Comparison of ENCODE assay signal across 8 cellular contexts in genomic region chr12:53046655-53047220, GRCh38. TPM values are rescaled to one million over a fixed set of nuclear protein-coding genes. Genes with fewer than 3 reads are reported as not detected.
DNase-seq lines count a peak whose midpoint lies in the region; ATAC-seq and TF ChIP-seq lines count a peak whose summit lies in the region.

No MANE protein-coding gene starts in this region.

- peaks cover 0 to 10% (median 4%) of the 10 kb centered on the region in 4 donors for H3K36me3 ChIP-seq in esophagus muscularis mucosa
- no peaks in the 10 kb centered on the region for H3K36me3 ChIP-seq in mucosa of stomach (ENCODE audit: control insufficient read depth, insufficient read depth, low read length)

- under 1% methylated on average over 32 of the region's 44 CpGs for WGBS in esophagus muscularis mucosa

- H3K9me3 ChIP-seq in esophagus muscularis mucosa (no peaks in the 10 kb centered on the region), mucosa of stomach (ENCODE audit: control insufficient read depth, low read length) (no peaks in the 10 kb centered on the region)

- peak; percentile 95 for TF ChIP-seq POLR2A in esophagus muscularis mucosa (IDR thresholded peaks at IDR 0.05; ENCODE audit: low read depth)

- peaks cover 54 to 87% (median 84%) of the 10 kb centered on the region in 4 donors for H3K4me1 ChIP-seq in esophagus muscularis mucosa
- peaks cover 72% of the 10 kb centered on the region for H3K4me1 ChIP-seq in mucosa of stomach (ENCODE audit: control insufficient read depth, insufficient read depth, low read length)

- TF ChIP-seq CTCF in esophagus muscularis mucosa (IDR thresholded peaks at IDR 0.05), result no peak

- peak; percentile 61 for DNase-seq in NCI-H1436 (lab: John Stamatoyannopoulos, UW)
- no peak for DNase-seq in NCI-H1436 treated with DMSO at 0.1 percent for 48 hours (lab: John Stamatoyannopoulos, UW)
- peak; percentile 68 for DNase-seq in NCI-H2171 (lab: John Stamatoyannopoulos, UW)
- DNase-seq in activated CD8-positive, alpha-beta memory T cell treated with anti-CD3 and anti-CD28 coated beads, Interleukin-2, amount 10 ng/mL, durations not matched to agents 7 days and 5 days, result peak; percentile 67
- peak; percentile 98 for DNase-seq in esophagus muscularis mucosa (ENCODE audit: extremely low spot score)
- peak; percentile 51 to 62 for DNase-seq in stimulated activated naive CD8-positive, alpha-beta T cell treated with anti-CD3 and anti-CD28 coated beads, Interleukin-15, amount 100 ng/mL, for 72 hours

- H3K27ac Mint-ChIP-seq in activated CD8-positive, alpha-beta memory T cell treated with anti-CD3 and anti-CD28 coated beads, Interleukin-2, amount 10 ng/mL, durations not matched to agents 7 days and 5 days, result peak overlapping the region; percentile 60
- H3K27ac Mint-ChIP-seq in stimulated activated naive CD8-positive, alpha-beta T cell treated with anti-CD3 and anti-CD28 coated beads, Interleukin-15, amount 100 ng/mL, for 72 hours, result peak overlapping the region; percentile 37 to 95

- peaks cover 11% of the 10 kb centered on the region for H3K27me3 Mint-ChIP-seq in activated CD8-positive, alpha-beta memory T cell treated with anti-CD3 and anti-CD28 coated beads, Interleukin-2, amount 10 ng/mL, durations not matched to agents 7 days and 5 days
- H3K27me3 Mint-ChIP-seq in stimulated activated naive CD8-positive, alpha-beta T cell treated with anti-CD3 and anti-CD28 coated beads, Interleukin-15, amount 100 ng/mL, for 72 hours, result peaks cover 26% of the 10 kb centered on the region

- H3K27me3 ChIP-seq in esophagus muscularis mucosa (no peaks in the 10 kb centered on the region), mucosa of stomach (ENCODE audit: control insufficient read depth, insufficient read depth, low read length) (no peaks in the 10 kb centered on the region)

- intact Hi-C loops in esophagus muscularis mucosa (cut with DNase I), result no loop called here

- CTCF ChIA-PET in activated CD8-positive, alpha-beta memory T cell treated with anti-CD3 and anti-CD28 coated beads, Interleukin-2, amount 10 ng/mL, durations not matched to agents 7 days and 5 days (lab: Charles Lee), result interaction anchor here (0.5 to 13.7 kb wide), 14 partner anchors 8 to 526 kb away, joined by 3 to 153 read pairs (median 4); partner anchors contain the start of genes AAAS, IGFBP6, SOAT2 and SPRYD3

- H3K27ac ChIP-seq in esophagus muscularis mucosa (replicated peaks in 1 of 4), result peak overlapping the region; percentile 98 to 99 (median 99)

- peak overlapping the region; percentile 83 for H3K4me3 Mint-ChIP-seq in activated CD8-positive, alpha-beta memory T cell treated with anti-CD3 and anti-CD28 coated beads, Interleukin-2, amount 10 ng/mL, durations not matched to agents 7 days and 5 days
- H3K4me3 Mint-ChIP-seq in stimulated activated naive CD8-positive, alpha-beta T cell treated with anti-CD3 and anti-CD28 coated beads, Interleukin-15, amount 100 ng/mL, for 72 hours, result peak overlapping the region; percentile 96 to 99

- ATAC-seq in HG02642 (IDR thresholded peaks at IDR 0.05; ENCODE audit: poor library complexity, unreplicated experiment), result peak; percentile 24
- peak; percentile 48 for ATAC-seq in activated CD8-positive, alpha-beta memory T cell treated with anti-CD3 and anti-CD28 coated beads, Interleukin-2, amount 10 ng/mL, durations not matched to agents 7 days and 5 days
- ATAC-seq in stimulated activated naive CD8-positive, alpha-beta T cell treated with anti-CD3 and anti-CD28 coated beads, Interleukin-15, amount 100 ng/mL, for 72 hours, result peak; percentile 65

- H3K9me3 Mint-ChIP-seq in activated CD8-positive, alpha-beta memory T cell treated with anti-CD3 and anti-CD28 coated beads, Interleukin-2, amount 10 ng/mL, durations not matched to agents 7 days and 5 days (ENCODE audit: low read depth), result no peaks in the 10 kb centered on the region
- no peaks in the 10 kb centered on the region for H3K9me3 Mint-ChIP-seq in stimulated activated naive CD8-positive, alpha-beta T cell treated with anti-CD3 and anti-CD28 coated beads, Interleukin-15, amount 100 ng/mL, for 72 hours

- H3K4me3 ChIP-seq in esophagus muscularis mucosa, result peak overlapping the region; percentile 76 to 82 (median 79)
- H3K4me3 ChIP-seq in mucosa of stomach (ENCODE audit: low read length), result peak overlapping the region; percentile 99

- peaks cover 17% of the 10 kb centered on the region for H3K4me1 Mint-ChIP-seq in activated CD8-positive, alpha-beta memory T cell treated with anti-CD3 and anti-CD28 coated beads, Interleukin-2, amount 10 ng/mL, durations not matched to agents 7 days and 5 days
- H3K4me1 Mint-ChIP-seq in stimulated activated naive CD8-positive, alpha-beta T cell treated with anti-CD3 and anti-CD28 coated beads, Interleukin-15, amount 100 ng/mL, for 72 hours, result peaks cover 58% of the 10 kb centered on the region

- H3K9ac ChIP-seq in mucosa of stomach (ENCODE audit: low read length), result peak overlapping the region; percentile 94

- H3K36me3 Mint-ChIP-seq in activated CD8-positive, alpha-beta memory T cell treated with anti-CD3 and anti-CD28 coated beads, Interleukin-2, amount 10 ng/mL, durations not matched to agents 7 days and 5 days, result peaks cover 8% of the 10 kb centered on the region

- no peak for TF ChIP-seq EP300 in esophagus muscularis mucosa (IDR thresholded peaks at IDR 0.05)

RNA-seq across cellular contexts. Expression of gene TNS2, which starts 3.1 kb away (rescaled TPM):
- under 1 TPM; 0.58 to 0.89 TPM for total RNA-seq in activated CD8-positive, alpha-beta memory T cell treated with anti-CD3 and anti-CD28 coated beads, Interleukin-2, amount 10 ng/mL, durations not matched to agents 7 days and 5 days
- 100 to 1,000 TPM; 173 to 226 (median 202) TPM for total RNA-seq in esophagus muscularis mucosa

RNA-seq across cellular contexts. Expression of gene SPRYD3, which starts 32.5 kb away (rescaled TPM):
- 10 to 100 TPM; 27.8 to 29.7 TPM for total RNA-seq in activated CD8-positive, alpha-beta memory T cell treated with anti-CD3 and anti-CD28 coated beads, Interleukin-2, amount 10 ng/mL, durations not matched to agents 7 days and 5 days
- 100 to 1,000 TPM in 2 of 4 donors, 10 to 100 TPM in 2; 79.7 to 125 (median 99.1) TPM for total RNA-seq in esophagus muscularis mucosa

RNA-seq across cellular contexts. Expression of gene EIF4B, which starts 40.5 kb away (rescaled TPM):
- 100 to 1,000 TPM; 264 to 382 TPM for total RNA-seq in activated CD8-positive, alpha-beta memory T cell treated with anti-CD3 and anti-CD28 coated beads, Interleukin-2, amount 10 ng/mL, durations not matched to agents 7 days and 5 days
- total RNA-seq in esophagus muscularis mucosa, result 100 to 1,000 TPM; 400 to 648 (median 576) TPM

RNA-seq across cellular contexts. Expression of gene IGFBP6, which starts 50.7 kb away (rescaled TPM):
- total RNA-seq in activated CD8-positive, alpha-beta memory T cell treated with anti-CD3 and anti-CD28 coated beads, Interleukin-2, amount 10 ng/mL, durations not matched to agents 7 days and 5 days, result 1 to 10 TPM; 1.8 to 3.9 TPM
- total RNA-seq in esophagus muscularis mucosa, result 1,000 to 10,000 TPM in 1 of 4 donors, 100 to 1,000 TPM in 3; 626 to 1,141 (median 795) TPM

RNA-seq across cellular contexts. Expression of gene SOAT2, which starts 56.5 kb away (rescaled TPM):
- total RNA-seq in activated CD8-positive, alpha-beta memory T cell treated with anti-CD3 and anti-CD28 coated beads, Interleukin-2, amount 10 ng/mL, durations not matched to agents 7 days and 5 days, result 1 to 10 TPM; 1.1 to 5.9 TPM
- not detected for total RNA-seq in esophagus muscularis mucosa

Comparison
In these comparisons a context has a peak if more than half of its experiments do, and no peak if none do; other contexts are left out.
1. RNA of gene TNS2, which starts 3.1 kb away (total RNA-seq): 173 to 226 TPM in esophagus muscularis mucosa; 0.58 to 0.89 TPM in activated CD8-positive, alpha-beta memory T cell treated with anti-CD3 and anti-CD28 coated beads, Interleukin-2, amount 10 ng/mL, durations not matched to agents 7 days and 5 days; every median in the first group is over 10 times any median in the second.
2. Peak in every context shown above with its lines, with median percentiles within 50 percentile points of each other: ATAC-seq.